ENCODE assay signal across 14 cellular contexts in the genomic region with DNA sequence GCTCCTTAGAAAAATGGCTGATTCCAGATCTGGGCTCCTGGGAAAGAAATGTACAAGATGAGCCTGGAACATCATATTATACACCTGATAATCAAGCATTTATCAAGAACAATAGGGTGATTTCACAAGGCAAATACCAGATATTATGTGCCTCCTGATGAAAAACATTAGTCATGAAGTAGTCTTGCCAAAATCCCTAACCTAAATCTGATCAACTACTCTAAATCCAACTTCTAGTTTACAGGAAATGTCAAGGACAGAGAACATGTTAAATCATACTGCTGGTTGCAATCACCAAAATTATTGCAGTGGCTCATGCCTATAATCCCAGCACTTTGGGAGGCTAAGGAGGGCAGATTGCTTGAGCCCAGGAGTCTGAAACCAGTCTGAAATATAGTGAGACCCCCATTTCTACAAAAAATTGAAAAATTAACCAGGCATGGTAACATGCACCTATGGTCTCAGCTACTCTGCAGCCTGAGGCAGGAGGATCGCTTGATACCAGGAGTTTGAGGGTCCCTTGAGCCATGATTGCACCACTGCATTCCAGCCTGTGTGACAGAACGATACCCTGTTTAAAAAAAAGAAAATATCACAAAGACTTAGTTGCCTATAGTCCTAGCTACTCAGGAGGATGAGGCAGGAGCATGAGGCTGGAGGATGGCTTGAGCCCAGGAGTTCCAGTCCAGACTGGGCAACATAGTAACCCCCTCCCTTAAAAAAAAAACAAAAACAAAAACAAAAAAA. TPM values are rescaled to one million over a fixed set of nuclear protein-coding genes. Genes with fewer than 3 reads are reported as not detected.
DNase-seq lines count a peak whose midpoint lies in the region; ATAC-seq and TF ChIP-seq lines count a peak whose summit lies in the region.
"Had no signal": no experiment of that assay in that cellular context is flagged by ENCODE, and none has a peak within 500 bp of the region (broad histone marks: within the 10 kb centered on the region; RNA-seq: fewer than 3 reads in every experiment).

No MANE protein-coding gene starts in this region.

- peaks cover 6% of the 10 kb centered on the region for H3K9me3 Mint-ChIP-seq in nephron
- peaks cover 39% of the 10 kb centered on the region for H3K9me3 Mint-ChIP-seq in nephron progenitor cell
- H3K9me3 Mint-ChIP-seq: activated naive CD4-positive, alpha-beta T cell treated with anti-CD3 and anti-CD28 coated beads, Interleukin-2, amount 10 ng/mL, durations not matched to agents 7 days and 5 days had no signal

- no peak for ATAC-seq in HG03565 (IDR thresholded peaks at IDR 0.05; ENCODE audit: unreplicated experiment)

- peaks cover 4% of the 10 kb centered on the region for H3K36me3 Mint-ChIP-seq in nephron (ENCODE audit: low read depth)
- peaks cover 12% of the 10 kb centered on the region for H3K36me3 Mint-ChIP-seq in nephron progenitor cell (ENCODE audit: low read depth)
- H3K36me3 Mint-ChIP-seq: activated naive CD4-positive, alpha-beta T cell treated with anti-CD3 and anti-CD28 coated beads, Interleukin-2, amount 10 ng/mL, durations not matched to agents 7 days and 5 days; mesothelial cell of epicardium had no signal

- peak overlapping the region; percentile 19 for H3K4me3 ChIP-seq in epithelial cell of proximal tubule (ENCODE audit: low read depth, low read length)

- no peak overlapping the region for H3K4me3 Mint-ChIP-seq in nephron
- no peak overlapping the region for H3K4me3 Mint-ChIP-seq in nephron progenitor cell
- H3K4me3 Mint-ChIP-seq: activated naive CD4-positive, alpha-beta T cell treated with anti-CD3 and anti-CD28 coated beads, Interleukin-2, amount 10 ng/mL, durations not matched to agents 7 days and 5 days; mesothelial cell of epicardium had no signal

- TF ChIP-seq CTCF in epithelial cell of proximal tubule (conservative IDR thresholded peaks at IDR 0.05; ENCODE audit: low read depth, low read length) (no peak), nephron (IDR thresholded peaks at IDR 0.05; ENCODE audit: unreplicated experiment in 3 of 3) (no peak), nephron progenitor cell (IDR thresholded peaks at IDR 0.05) (no peak)

- H3K4me1 Mint-ChIP-seq in nephron = peaks cover 10% of the 10 kb centered on the region
- H3K4me1 Mint-ChIP-seq in nephron progenitor cell = peaks cover 14% of the 10 kb centered on the region

- H3K27ac Mint-ChIP-seq in nephron = peak overlapping the region; percentile 60 to 91 (median 66)
- no peak overlapping the region for H3K27ac Mint-ChIP-seq in nephron progenitor cell
- H3K27ac Mint-ChIP-seq: activated naive CD4-positive, alpha-beta T cell treated with anti-CD3 and anti-CD28 coated beads, Interleukin-2, amount 10 ng/mL, durations not matched to agents 7 days and 5 days; mesothelial cell of epicardium had no signal

- H3K27me3 Mint-ChIP-seq in nephron (ENCODE audit: low read depth) (peaks cover 3% of the 10 kb centered on the region), nephron progenitor cell (ENCODE audit: low read depth, poor library complexity) (peaks cover 12% of the 10 kb centered on the region)

- DNase-seq in EH (ENCODE audit: low read depth) (peak; percentile 70), RPMI7951 (ENCODE audit: low read depth) (peak; percentile 48), epithelial cell of proximal tubule (ENCODE audit: low read depth) (peak; percentile 45), nephron progenitor cell (no peak), dedifferentiated amniotic fluid mesenchymal stem cell (ENCODE audit: extremely low spot score) (no peak), NCI-H187 (lab: John Stamatoyannopoulos, UW) (no peak)
- DNase-seq: activated CD4-positive, alpha-beta T cell treated with anti-CD3 and anti-CD28 coated beads, Interleukin-2, amount 50 U/mL, for 1 hour; cortex of kidney; GOT3; NCI-H1930 had no signal

RNA-seq across cellular contexts. Expression of a gene that starts 34.9 kb away (rescaled TPM):
- 123 and 126 TPM in 2 replicates for total RNA-seq in RPMI7951 (2014; rRNA removed; shearing (Covaris generic))
- total RNA-seq in epithelial cell of proximal tubule = 88.1 and 102 TPM in 2 replicates

Comparison
In these comparisons a context has a peak if more than half of its experiments do, and no peak if none do; other contexts are left out.
1. DNase-seq: peak in EH (single experiment), RPMI7951 (single experiment) and epithelial cell of proximal tubule (single experiment); none in nephron progenitor cell (single experiment), dedifferentiated amniotic fluid mesenchymal stem cell (single experiment) and NCI-H187 (0 of 2).